ENCODE assay signal across 15 cellular contexts in genomic region chr7:105493928-105494325, GRCh38. TPM values are rescaled to one million over a fixed set of nuclear protein-coding genes. Genes with fewer than 3 reads are reported as not detected.
A peak's percentile ranks its signal among the peaks of the same experiment; 100 is the strongest.
DNase-seq lines count a peak whose midpoint lies in the region; ATAC-seq and TF ChIP-seq lines count a peak whose summit lies in the region.
"Had no signal": no experiment of that assay in that cellular context is flagged by ENCODE, and none has a peak within 500 bp of the region (broad histone marks: within the 10 kb centered on the region; RNA-seq: fewer than 3 reads in every experiment).

No MANE protein-coding gene starts in this region.

- H3K9ac ChIP-seq in neuronal stem cell (ENCODE audit: low read depth, low read length, poor library complexity): no peak overlapping the region

- H3K9me3 ChIP-seq in neuronal stem cell (replicated peaks in 1 of 2; ENCODE audit: control insufficient read depth in 2 of 2, insufficient read depth in 1 of 2, low read depth in 1 of 2, low read length in 2 of 2): no peaks in the 10 kb centered on the region

- H3K4me3 Mint-ChIP-seq in Calu3 (ENCODE audit: low read depth, unreplicated experiment) (no peak overlapping the region), progenitor cell of endocrine pancreas (ENCODE audit: low read depth) (no peak overlapping the region)
- H3K4me3 Mint-ChIP-seq: CD8-positive, alpha-beta memory T cell had no signal

- peaks cover 0 to 54% of the 10 kb centered on the region in 2 donors for H3K36me3 ChIP-seq in neuronal stem cell (replicated peaks in 1 of 2; ENCODE audit: control insufficient read depth in 2 of 2, insufficient read depth in 2 of 2, low read length in 2 of 2)

- H2BK120ac ChIP-seq in neuronal stem cell (ENCODE audit: low read depth, low read length): no peak overlapping the region

- H3K9me3 Mint-ChIP-seq in Calu3 (ENCODE audit: low read depth, unreplicated experiment) (no peaks in the 10 kb centered on the region), progenitor cell of endocrine pancreas (ENCODE audit: low read depth) (no peaks in the 10 kb centered on the region)
- H3K9me3 Mint-ChIP-seq: CD8-positive, alpha-beta memory T cell had no signal

- H2BK15ac ChIP-seq in neuronal stem cell (ENCODE audit: low read length): no peak overlapping the region

- peak; percentile 5 for DNase-seq in Calu3
- DNase-seq in fibroblast of pulmonary artery (ENCODE audit: low read depth): peak; percentile 30
- DNase-seq in progenitor cell of endocrine pancreas (ENCODE audit: low spot score, unreplicated experiment): no peak
- no peak for DNase-seq in CD1c-positive myeloid dendritic cell (ENCODE audit: extremely low spot score)
- no peak for DNase-seq in NCI-H2171 treated with DMSO at 0.1 percent for 48 hours (lab: John Stamatoyannopoulos, UW)
- DNase-seq in neuronal stem cell (ENCODE audit: low spot score): no peak
- DNase-seq in omental fat pad (ENCODE audit: low spot score): no peak
- DNase-seq: activated CD4-positive, alpha-beta T cell treated with anti-CD3 and anti-CD28 coated beads, Interleukin-2, amount 50 U/mL, for 48 hours; activated gamma-delta T cell treated with Interleukin-2 at 50 U/mL for 16 hours; CD8-positive, alpha-beta memory T cell; GOT3; KBM-7; OCI-M1 had no signal

- H3K27ac Mint-ChIP-seq in Calu3 (ENCODE audit: unreplicated experiment): no peak overlapping the region
- peak overlapping the region; percentile 80 for H3K27ac Mint-ChIP-seq in progenitor cell of endocrine pancreas
- H3K27ac Mint-ChIP-seq: CD8-positive, alpha-beta memory T cell had no signal

- ATAC-seq in SK-N-SH treated with all-trans-retinoic acid at 6 μM for 48 hours (peak; percentile 22; the same call in 1 of the 3 replicates), omental fat pad (ENCODE audit: low FRiP score) (no peak)

- H3K4me1 Mint-ChIP-seq in Calu3 (ENCODE audit: low read depth, unreplicated experiment) (peaks cover 24% of the 10 kb centered on the region), progenitor cell of endocrine pancreas (ENCODE audit: low read depth) (peaks cover 49% of the 10 kb centered on the region)
- H3K4me1 Mint-ChIP-seq: CD8-positive, alpha-beta memory T cell had no signal

- H3K4me1 ChIP-seq in neuronal stem cell (ENCODE audit: control insufficient read depth in 2 of 2, insufficient read depth in 1 of 2, low read depth in 1 of 2, low read length in 2 of 2): no peaks in the 10 kb centered on the region

- H3K23ac ChIP-seq in neuronal stem cell (ENCODE audit: low read depth, low read length, poor library complexity): no peak overlapping the region

- H3K4me3 ChIP-seq in fibroblast of pulmonary artery (replicated peaks; ENCODE audit: low read depth, low read length) (no peak overlapping the region), neuronal stem cell (ENCODE audit: low read length in 2 of 2) (no peak overlapping the region)

- no peak for TF ChIP-seq CTCF in Calu3 (IDR thresholded peaks at IDR 0.05; ENCODE audit: unreplicated experiment)
- TF ChIP-seq CTCF in fibroblast of pulmonary artery (IDR thresholded peaks at IDR 0.05; ENCODE audit: low read length, missing control alignments): no peak
- TF ChIP-seq CTCF in progenitor cell of endocrine pancreas (IDR thresholded peaks at IDR 0.05; ENCODE audit: unreplicated experiment): no peak
- no peak for TF ChIP-seq CTCF in omental fat pad (IDR thresholded peaks at IDR 0.05)

- H3K14ac ChIP-seq in neuronal stem cell (ENCODE audit: low read length): no peak overlapping the region

- H3K27me3 Mint-ChIP-seq in Calu3 (ENCODE audit: unreplicated experiment) (no peaks in the 10 kb centered on the region), progenitor cell of endocrine pancreas (no peaks in the 10 kb centered on the region)
- H3K27me3 Mint-ChIP-seq: CD8-positive, alpha-beta memory T cell had no signal

- no peak overlapping the region for H3K4ac ChIP-seq in neuronal stem cell (ENCODE audit: low read length)

- H4K8ac ChIP-seq in neuronal stem cell (ENCODE audit: low read depth, low read length): no peak overlapping the region

- H3K79me1 ChIP-seq in neuronal stem cell (ENCODE audit: low read depth, low read length): no peaks in the 10 kb centered on the region

- CTCF ChIA-PET in Calu3 (lab: Charles Lee): interaction anchor here (0.6 kb wide), 1 partner anchor 241 kb away, joined by 6 read pairs; no protein-coding TSS in a partner anchor

- no peak overlapping the region for H3K4me2 ChIP-seq in neuronal stem cell (ENCODE audit: insufficient read depth, low read length, poor library complexity, severe bottlenecking)

- no peak overlapping the region for H2AFZ ChIP-seq in neuronal stem cell (ENCODE audit: low read length)

- H3K18ac ChIP-seq in neuronal stem cell (ENCODE audit: low read length): no peak overlapping the region

- BruUV-seq in Calu3 (replicated peaks; lab: Mats Ljungman, UMichigan): no TSS peak

- H3K36me3 Mint-ChIP-seq in Calu3 (ENCODE audit: insufficient read depth, unreplicated experiment): peaks cover 20% of the 10 kb centered on the region
- H3K36me3 Mint-ChIP-seq in progenitor cell of endocrine pancreas (ENCODE audit: insufficient read depth): peaks cover 13% of the 10 kb centered on the region

- no peaks in the 10 kb centered on the region for H3K27me3 ChIP-seq in neuronal stem cell (ENCODE audit: control insufficient read depth in 3 of 3, insufficient read depth in 3 of 3, low read depth in 1 of 3, low read length in 3 of 3)
- H3K27me3 ChIP-seq: dorsolateral prefrontal cortex had no signal

- intact Hi-C loops in Calu3 (cut with micrococcal nuclease; ENCODE audit: unreplicated experiment): no loop called here

- no peak overlapping the region for H3K27ac ChIP-seq in neuronal stem cell (replicated peaks; ENCODE audit: low read length)

- H4K91ac ChIP-seq in neuronal stem cell (ENCODE audit: low read depth, low read length, poor library complexity): no peak overlapping the region

- H2AK5ac ChIP-seq in neuronal stem cell (ENCODE audit: low read depth, low read length): no peak overlapping the region

- no CpG with 5 or more reads among the region's 5 CpGs for WGBS in neuronal stem cell (ENCODE audit: extremely low coverage in 2 of 2, insufficient read length in 2 of 2, insufficient replicate concordance in 1 of 2), 2 donors

- H2BK5ac ChIP-seq in neuronal stem cell (ENCODE audit: low read length): no peak overlapping the region

- H2BK12ac ChIP-seq in neuronal stem cell (ENCODE audit: low read length): no peak overlapping the region

TF ChIP-seq in SK-N-SH treated with all-trans-retinoic acid at 6 μM for 48 hours, 23 proteins besides CTCF, POLR2A, EP300 and RAD21 (continues in another document):
- no peak for TF ChIP-seq CSDC2 (CRISPR knock-in tag; IDR thresholded peaks at IDR 0.05)
- TF ChIP-seq ESRRG (CRISPR knock-in tag; IDR thresholded peaks at IDR 0.05): no peak
- no peak for TF ChIP-seq TCF4 (CRISPR knock-in tag; IDR thresholded peaks at IDR 0.05; ENCODE audit: borderline replicate concordance)
- no peak for TF ChIP-seq ZNF70 (CRISPR knock-in tag; IDR thresholded peaks at IDR 0.05)
- TF ChIP-seq BACH2 (CRISPR knock-in tag; IDR thresholded peaks at IDR 0.05; ENCODE audit: borderline replicate concordance): no peak
- no peak for TF ChIP-seq SNAI2 (CRISPR knock-in tag; IDR thresholded peaks at IDR 0.05)
- TF ChIP-seq ZNF8 (CRISPR knock-in tag; IDR thresholded peaks at IDR 0.05): no peak
- TF ChIP-seq GLIS3 (CRISPR knock-in tag; IDR thresholded peaks at IDR 0.05): no peak
- no peak for TF ChIP-seq PATZ1 (CRISPR knock-in tag; IDR thresholded peaks at IDR 0.05; ENCODE audit: borderline replicate concordance)
- no peak for TF ChIP-seq RARB (CRISPR knock-in tag; IDR thresholded peaks at IDR 0.05)
- TF ChIP-seq ARNTL (CRISPR knock-in tag; IDR thresholded peaks at IDR 0.05; ENCODE audit: borderline replicate concordance, low read depth): no peak
- no peak for TF ChIP-seq POU6F1 (CRISPR knock-in tag; IDR thresholded peaks at IDR 0.05; ENCODE audit: borderline replicate concordance, low read depth)

RNA-seq across cellular contexts. Expression of gene PUS7, which starts 28.1 kb away (rescaled TPM):
- total RNA-seq in Calu3 (2022): 28.4 and 29.1 TPM in 2 replicates
- 43.3 and 44.3 TPM in 2 replicates for total RNA-seq in progenitor cell of endocrine pancreas
- polyA plus RNA-seq in neuronal stem cell (2013, experiment 1 of 2): 13.8 TPM
- polyA plus RNA-seq in neuronal stem cell (2013, experiment 2 of 2): 13.2 TPM
- total RNA-seq in omental fat pad: 10 to 100 TPM; 12.6 to 42.3 (median 13.1) TPM

RNA-seq across cellular contexts. Expression of gene RINT1, which starts 38.1 kb away (rescaled TPM):
- total RNA-seq in Calu3 (2022): 17.1 and 18.6 TPM in 2 replicates
- total RNA-seq in progenitor cell of endocrine pancreas: 22.5 and 26.0 TPM in 2 replicates
- 11.5 TPM for polyA plus RNA-seq in neuronal stem cell (2013, experiment 1 of 2)
- polyA plus RNA-seq in neuronal stem cell (2013, experiment 2 of 2): 11.3 TPM
- 10 to 100 TPM; 12.7 to 25.7 (median 14.8) TPM for total RNA-seq in omental fat pad

Comparison
In these comparisons a context has a peak if more than half of its experiments do, and no peak if none do; other contexts are left out.
1. DNase-seq: peak in Calu3 (single experiment) and fibroblast of pulmonary artery (single experiment); none in progenitor cell of endocrine pancreas (single experiment), CD1c-positive myeloid dendritic cell (single experiment), NCI-H2171 treated with DMSO at 0.1 percent for 48 hours (single experiment), neuronal stem cell (single experiment) and omental fat pad (single experiment).